Comparison of ENCODE assay signal across 23 cellular contexts in genomic region chr7:2200584-2200980, GRCh38. TPM values are rescaled to one million over a fixed set of nuclear protein-coding genes. Genes with fewer than 3 reads are reported as not detected.
DNase-seq lines count a peak whose midpoint lies in the region; ATAC-seq, FAIRE-seq and TF ChIP-seq lines count a peak whose summit lies in the region.
"Had no signal": no experiment of that assay in that cellular context is flagged by ENCODE, and none has a peak within 500 bp of the region (broad histone marks: within the 10 kb centered on the region; RNA-seq: fewer than 3 reads in every experiment).

No MANE protein-coding gene starts in this region.

- no peak overlapping the region for H3K23ac ChIP-seq in H1 (ENCODE audit: insufficient read length)

- ATAC-seq in right cardiac atrium: no peak
- no peak for ATAC-seq in left ventricle myocardium superior
- no peak for ATAC-seq in GM21619 (IDR thresholded peaks at IDR 0.05; ENCODE audit: unreplicated experiment)
- ATAC-seq: Panc1 had no signal

- H3K4ac ChIP-seq in H1 (replicated peaks; ENCODE audit: insufficient read length, low read depth, low read length): peak overlapping the region; percentile 53

- H3K36me3 Mint-ChIP-seq in neural progenitor cell: peaks cover 24% of the 10 kb centered on the region

- no peak overlapping the region for H4K8ac ChIP-seq in H1 (ENCODE audit: extremely low read depth, insufficient read depth, low read length)

- H3F3A ChIP-seq in neural progenitor cell (ENCODE audit: low read depth): no peaks in the 10 kb centered on the region

- H3K27me3 ChIP-seq in right cardiac atrium (ENCODE audit: control insufficient read depth, insufficient read depth) (no peaks in the 10 kb centered on the region), H1 (replicated peaks in 1 of 4; ENCODE audit: control insufficient read depth in 3 of 4, extremely low read depth in 1 of 4, insufficient read depth in 3 of 4, low read length in 3 of 4) (no peaks in the 10 kb centered on the region), neural progenitor cell (no peaks in the 10 kb centered on the region), esophagus squamous epithelium (no peaks in the 10 kb centered on the region)

- H2BK5ac ChIP-seq in H1 (ENCODE audit: low read depth, low read length): no peak overlapping the region

- peaks cover 4% of the 10 kb centered on the region for H3K9me3 Mint-ChIP-seq in neural progenitor cell
- H3K9me3 Mint-ChIP-seq: CD4-positive, alpha-beta T cell; IgD-negative memory B cell had no signal

- no peak overlapping the region for H3K4me3 ChIP-seq in right cardiac atrium (ENCODE audit: low read length)
- H3K4me3 ChIP-seq in H1 (ENCODE audit: extremely low read depth in 1 of 4, insufficient read depth in 2 of 4, low read depth in 3 of 4, low read length in 4 of 4): no peak overlapping the region
- no peak overlapping the region for H3K4me3 ChIP-seq in neural progenitor cell
- no peak overlapping the region for H3K4me3 ChIP-seq in esophagus squamous epithelium
- H3K4me3 ChIP-seq: GM23248 had no signal

- H2BK15ac ChIP-seq in H1 (ENCODE audit: low read length): no peak overlapping the region

- peaks cover 26% of the 10 kb centered on the region for H3K4me1 Mint-ChIP-seq in neural progenitor cell

- no peak overlapping the region for H2BK20ac ChIP-seq in H1 (ENCODE audit: low read length)

- TF ChIP-seq EP300 in H1 (IDR thresholded peaks at IDR 0.05; ENCODE audit: borderline replicate concordance in 1 of 2, low read depth in 2 of 2, low read length in 2 of 2): no peak

- H4K20me1 ChIP-seq in H1 (replicated peaks in 1 of 2; ENCODE audit: control insufficient read depth in 1 of 2, insufficient read depth in 2 of 2, low read length in 2 of 2) (peaks cover 9 to 18% of the 10 kb centered on the region in 2 experiments), neural progenitor cell (ENCODE audit: low read depth) (peaks cover 15% of the 10 kb centered on the region)

- no peak overlapping the region for H3K4me2 ChIP-seq in H1 (ENCODE audit: insufficient read depth in 1 of 2, low read depth in 2 of 2, low read length in 2 of 2)
- no peak overlapping the region for H3K4me2 ChIP-seq in neural progenitor cell

- no peak for FAIRE-seq in H1 (lab: Jason Lieb, UNC)
- FAIRE-seq in urothelium cell line (lab: Jason Lieb, UNC): peak; percentile 59
- FAIRE-seq: HTR-8/SVneo had no signal

- H3K27ac Mint-ChIP-seq in neural progenitor cell: peak overlapping the region; percentile 50
- H3K27ac Mint-ChIP-seq: CD4-positive, alpha-beta T cell; IgD-negative memory B cell had no signal

- H2AK5ac ChIP-seq in H1 (ENCODE audit: low read depth, low read length): no peak overlapping the region

- intact Hi-C loops in right cardiac atrium (cut with DNase I) (loop anchor here in 3 of 4 donors (10.0 kb wide), 4 partner anchors 96 to 626 kb away; partner anchors contain the start of gene PSMG3 (in 1 of the 3)), left ventricle myocardium superior (cut with micrococcal nuclease) (no loop called here), esophagus squamous epithelium (cut with DNase I) (no loop called here)

- H3K4me1 ChIP-seq in right cardiac atrium (ENCODE audit: control insufficient read depth, insufficient read depth, low read length): peaks cover 7% of the 10 kb centered on the region
- H3K4me1 ChIP-seq in H1 (replicated peaks in 1 of 4; ENCODE audit: control insufficient read depth in 3 of 4, insufficient read depth in 4 of 4, low read length in 3 of 4): no peaks in the 10 kb centered on the region
- H3K4me1 ChIP-seq in neural progenitor cell: no peaks in the 10 kb centered on the region
- H3K4me1 ChIP-seq in esophagus squamous epithelium: peaks cover 0 to 9% (median 5%) of the 10 kb centered on the region in 3 donors

- H3K27ac ChIP-seq in right cardiac atrium (ENCODE audit: low read length): no peak overlapping the region
- H3K27ac ChIP-seq in H1 (ENCODE audit: low read depth, low read length): no peak overlapping the region
- no peak overlapping the region for H3K27ac ChIP-seq in neural progenitor cell
- H3K27ac ChIP-seq in esophagus squamous epithelium: no peak overlapping the region
- H3K27ac ChIP-seq: GM23248 had no signal

- no peaks in the 10 kb centered on the region for H3K23me2 ChIP-seq in H1 (ENCODE audit: low read depth, low read length)

- H3K79me1 ChIP-seq in H1 (ENCODE audit: low read depth, low read length): peaks cover 4% of the 10 kb centered on the region

- no peak overlapping the region for H3K56ac ChIP-seq in H1 (replicated peaks; ENCODE audit: insufficient read length, low read depth, low read length)

- H3K9me3 ChIP-seq in right cardiac atrium (ENCODE audit: control insufficient read depth, low read length) (no peaks in the 10 kb centered on the region), H1 (ENCODE audit: insufficient read depth in 2 of 2, low read depth in 1 of 2, low read length in 1 of 2) (peaks cover 5% of the 10 kb centered on the region in 2 experiments), neural progenitor cell (ENCODE audit: low read depth) (no peaks in the 10 kb centered on the region), esophagus squamous epithelium (no peaks in the 10 kb centered on the region)

- no peak overlapping the region for H3K18ac ChIP-seq in H1 (ENCODE audit: extremely low read depth, low read length)

- no peak overlapping the region for H2BK12ac ChIP-seq in H1 (ENCODE audit: low read depth, low read length)

- no peak for TF ChIP-seq RAD21 in H1 (IDR thresholded peaks at IDR 0.05 in 1 of 2, conservative IDR thresholded peaks at IDR 0.05 in 1 of 2; ENCODE audit: low read depth in 2 of 2, low read length in 2 of 2)

- 95% methylated on average over 18 of the region's 18 CpGs for WGBS in right cardiac atrium
- WGBS in H1 (ENCODE audit: extremely low coverage in 1 of 2, insufficient coverage in 1 of 2, insufficient read length in 1 of 2, insufficient replicate concordance in 2 of 2, low coverage in 1 of 2, low lambda C conversion rate in 2 of 2, missing lambda C conversion rate in 1 of 2), 2 experiments: 90% methylated on average over 18 of the region's 18 CpGs; no CpG with 5 or more reads in 1 of the 2 experiments
- WGBS in esophagus squamous epithelium, 2 donors: 94% methylated on average over 7 of the region's 18 CpGs; no CpG with 5 or more reads in 1 of the 2 donors

- H4K5ac ChIP-seq in H1 (ENCODE audit: insufficient read length, low read depth, low read length): no peak overlapping the region

- in situ Hi-C loops in KBM-7 (cut with MboI; ENCODE audit: low pct_unique_long_range_greater_than_20kb, low sequenced_read_pairs): no loop called here

- peak in 2 of 3 donors; percentile 25 to 35 for DNase-seq in right cardiac atrium
- DNase-seq in left ventricle myocardium superior: no peak
- no peak for DNase-seq in H1 (ENCODE audit: low read depth in 1 of 2, low spot score in 2 of 2)
- no peak for DNase-seq in neural progenitor cell (ENCODE audit: low spot score)
- DNase-seq in urothelium cell line (ENCODE audit: low spot score): no peak
- no peak for DNase-seq in KBM-7
- no peak for DNase-seq in esophagus squamous epithelium (lab: John Stamatoyannopoulos, UW)
- DNase-seq: CD4-positive, alpha-beta T cell; COR-L47; DMS 273 treated with DMSO at 0.1 percent for 48 hours; DMS79 treated with DMSO at 0.1 percent for 48 hours; GM23248; HCEC 1CT; Karpas-422; NCI-H1694 treated with DMSO at 0.1 percent for 48 hours; NCI-H2081 treated with DMSO at 0.1 percent for 48 hours; NCI-H2171 treated with DMSO at 0.1 percent for 48 hours; NCI-H524 treated with DMSO at 0.1 percent for 48 hours; NCI-H82 had no signal

- H3K36me3 ChIP-seq in H1 (ENCODE audit: control insufficient read depth in 2 of 4, insufficient read depth in 4 of 4, low read length in 3 of 4) (peaks cover 0 to 20% (median 14%) of the 10 kb centered on the region in 4 experiments; a peak in 6 of 8 replicates), neural progenitor cell (no peaks in the 10 kb centered on the region), esophagus squamous epithelium (peaks cover 0 to 83% (median 9%) of the 10 kb centered on the region in 3 donors)

- POLR2A ChIA-PET in H1 (lab: Charles Lee; ENCODE audit: partially characterized antibody): no interaction called here

- CTCF ChIA-PET in H1 (lab: Charles Lee; ENCODE audit: partially characterized antibody): interaction anchor here (1.1 to 2.6 kb wide), 3 partner anchors 9 to 288 kb away, joined by 3 to 8 read pairs (median 4); no protein-coding TSS in a partner anchor

- H3K9ac ChIP-seq in H1 (replicated peaks in 1 of 4; ENCODE audit: extremely low read depth in 1 of 4, low read depth in 3 of 4, low read length in 3 of 4) (no peak overlapping the region), neural progenitor cell (no peak overlapping the region)
- H3K9ac ChIP-seq: GM23248 had no signal

- no peak overlapping the region for H4K91ac ChIP-seq in H1 (replicated peaks; ENCODE audit: insufficient read length, low read length)

- TF ChIP-seq POLR2A in H1 (IDR thresholded peaks at IDR 0.05; ENCODE audit: control extremely low read depth in 1 of 2, low read depth in 2 of 2, low read length in 2 of 2) (no peak), esophagus squamous epithelium (IDR thresholded peaks at IDR 0.05) (no peak)

- no peaks in the 10 kb centered on the region for H3K27me3 Mint-ChIP-seq in neural progenitor cell (ENCODE audit: insufficient read depth, low read depth)
- H3K27me3 Mint-ChIP-seq: CD4-positive, alpha-beta T cell; IgD-negative memory B cell had no signal

- H2AFZ ChIP-seq in H1 (ENCODE audit: low read length) (no peak overlapping the region), neural progenitor cell (replicated peaks) (no peak overlapping the region)
- H2AFZ ChIP-seq: GM23248 had no signal

- H3K79me2 ChIP-seq in H1 (ENCODE audit: control insufficient read depth in 1 of 2, insufficient read depth in 2 of 2, low read length in 2 of 2) (peaks cover 0 to 3% of the 10 kb centered on the region in 2 experiments; a peak in 1 of 4 replicates), neural progenitor cell (ENCODE audit: low read depth) (no peaks in the 10 kb centered on the region)

- H2BK120ac ChIP-seq in H1 (replicated peaks; ENCODE audit: low read depth, low read length): no peak overlapping the region

- TF ChIP-seq CTCF in H1 (IDR thresholded peaks at IDR 0.05; ENCODE audit: control extremely low read depth in 1 of 3, insufficient read depth in 1 of 3, low read depth in 1 of 3, low read length in 3 of 3): no peak
- TF ChIP-seq CTCF in neural progenitor cell (IDR thresholded peaks at IDR 0.05): no peak
- TF ChIP-seq CTCF in esophagus squamous epithelium (IDR thresholded peaks at IDR 0.05): no peak

- H3K14ac ChIP-seq in H1 (ENCODE audit: insufficient read length): no peak overlapping the region

- no peak overlapping the region for H3K4me3 Mint-ChIP-seq in neural progenitor cell
- H3K4me3 Mint-ChIP-seq: CD4-positive, alpha-beta T cell; IgD-negative memory B cell had no signal

RNA-seq across cellular contexts. Expression of gene MAD1L1, which starts 32.2 kb away (rescaled TPM):
- total RNA-seq in right cardiac atrium (10 to 100 TPM; 15.3 to 36.7 (median 29.7) TPM), left ventricle myocardium superior (19.1 TPM), neural progenitor cell (ENCODE audit: low replicate concordance) (23.7 and 46.6 TPM in 2 replicates), esophagus squamous epithelium (10 to 100 TPM; 16.6 to 40.4 (median 30.2) TPM)
- polyA plus RNA-seq in right cardiac atrium (41.0 TPM), H1 (2011; rRNA removed) (44.6 and 61.5 TPM in 2 replicates)
- 38.8 and 40.4 TPM in 2 replicates for total RNA-seq in H1 (2021; fragmentation: NEBNext Ultra II Directional; extraction: Animal tissue kit (Norgen Biotek cat#: 25700))
- 39.0 TPM for polyA plus RNA-seq in H1 (2011; cell fraction: cytosol; rRNA removed)
- 51.0 TPM for polyA plus RNA-seq in H1 (2011; cell fraction: nucleus; rRNA removed)
- 21.3 to 37.3 TPM (median 33.3 TPM) in 4 replicates for polyA plus RNA-seq in H1 (2012, experiment 1 of 2)
- 26.7 TPM for polyA plus RNA-seq in H1 (2012, experiment 2 of 2)
- polyA plus RNA-seq in H1 (2013, experiment 1 of 2): 17.3 TPM
- 16.6 TPM for polyA plus RNA-seq in H1 (2013, experiment 2 of 2)
- polyA minus RNA-seq in H1 (2011; rRNA and poly(A)+ RNA removed): 21.0 and 24.8 TPM in 2 replicates
- 34.5 TPM for polyA minus RNA-seq in H1 (2011; cell fraction: cytosol; rRNA and poly(A)+ RNA removed)
- polyA minus RNA-seq in H1 (2011; cell fraction: nucleus; rRNA and poly(A)+ RNA removed): 27.3 TPM

RNA-seq across cellular contexts. Expression of gene MRM2, which starts 41.4 kb away (rescaled TPM):
- total RNA-seq in right cardiac atrium: 10 to 100 TPM; 19.5 to 24.4 (median 21.9) TPM
- 21.4 TPM for polyA plus RNA-seq in right cardiac atrium
- total RNA-seq in left ventricle myocardium superior: 23.5 TPM
- total RNA-seq in H1 (2021; fragmentation: NEBNext Ultra II Directional; extraction: Animal tissue kit (Norgen Biotek cat#: 25700)): 38.6 and 38.7 TPM in 2 replicates
- 17.2 and 19.0 TPM in 2 replicates for polyA plus RNA-seq in H1 (2011; rRNA removed)
- polyA plus RNA-seq in H1 (2011; cell fraction: cytosol; rRNA removed): 26.2 TPM
- polyA plus RNA-seq in H1 (2011; cell fraction: nucleus; rRNA removed): 20.0 TPM
- polyA plus RNA-seq in H1 (2012, experiment 1 of 2): 36.9 to 43.2 TPM (median 37.8 TPM) in 4 replicates
- polyA plus RNA-seq in H1 (2012, experiment 2 of 2): 19.2 TPM
- polyA plus RNA-seq in H1 (2013, experiment 1 of 2): 28.5 TPM
- 29.2 TPM for polyA plus RNA-seq in H1 (2013, experiment 2 of 2)
- 26.9 and 29.8 TPM in 2 replicates for polyA minus RNA-seq in H1 (2011; rRNA and poly(A)+ RNA removed)
- 13.9 TPM for polyA minus RNA-seq in H1 (2011; cell fraction: cytosol; rRNA and poly(A)+ RNA removed)
- 13.0 TPM for polyA minus RNA-seq in H1 (2011; cell fraction: nucleus; rRNA and poly(A)+ RNA removed)
- total RNA-seq in neural progenitor cell (ENCODE audit: low replicate concordance): 30.6 and 34.3 TPM in 2 replicates
- 10 to 100 TPM; 16.8 to 31.5 (median 17.9) TPM for total RNA-seq in esophagus squamous epithelium

RNA-seq across cellular contexts. Expression of gene NUDT1, which starts 41.4 kb away (rescaled TPM):
- total RNA-seq in right cardiac atrium (10 to 100 TPM; 10.6 to 17.2 (median 14.6) TPM), left ventricle myocardium superior (13.2 TPM), neural progenitor cell (ENCODE audit: low replicate concordance) (29.6 and 63.9 TPM in 2 replicates), esophagus squamous epithelium (10 to 100 TPM; 16.3 to 51.7 (median 28.2) TPM)
- polyA plus RNA-seq in right cardiac atrium (20.7 TPM), H1 (2011; rRNA removed) (89.5 and 101 TPM in 2 replicates)
- total RNA-seq in H1 (2021; fragmentation: NEBNext Ultra II Directional; extraction: Animal tissue kit (Norgen Biotek cat#: 25700)): 76.1 and 85.2 TPM in 2 replicates
- 97.8 TPM for polyA plus RNA-seq in H1 (2011; cell fraction: cytosol; rRNA removed)
- polyA plus RNA-seq in H1 (2011; cell fraction: nucleus; rRNA removed): 69.8 TPM
- 103 to 158 TPM (median 150 TPM) in 4 replicates for polyA plus RNA-seq in H1 (2012, experiment 1 of 2)
- 122 TPM for polyA plus RNA-seq in H1 (2012, experiment 2 of 2)
- polyA plus RNA-seq in H1 (2013, experiment 1 of 2): 52.9 TPM
- 59.3 TPM for polyA plus RNA-seq in H1 (2013, experiment 2 of 2)
- polyA minus RNA-seq in H1 (2011; rRNA and poly(A)+ RNA removed): 29.5 and 36.6 TPM in 2 replicates
- 29.8 TPM for polyA minus RNA-seq in H1 (2011; cell fraction: cytosol; rRNA and poly(A)+ RNA removed)
- polyA minus RNA-seq in H1 (2011; cell fraction: nucleus; rRNA and poly(A)+ RNA removed): 20.8 TPM

Comparison
In these comparisons a context has a peak if more than half of its experiments do, and no peak if none do; other contexts are left out.
1. DNase-seq: peak in right cardiac atrium (2 of 3); none in left ventricle myocardium superior (single experiment), H1 (0 of 2), neural progenitor cell (single experiment), urothelium cell line (single experiment), KBM-7 (single experiment) and esophagus squamous epithelium (single experiment).
2. intact Hi-C loops: an anchor here in right cardiac atrium (10.0 kb wide); none called in left ventricle myocardium superior and esophagus squamous epithelium.